Comparison of ENCODE assay signal across 16 cellular contexts in the genomic region with DNA sequence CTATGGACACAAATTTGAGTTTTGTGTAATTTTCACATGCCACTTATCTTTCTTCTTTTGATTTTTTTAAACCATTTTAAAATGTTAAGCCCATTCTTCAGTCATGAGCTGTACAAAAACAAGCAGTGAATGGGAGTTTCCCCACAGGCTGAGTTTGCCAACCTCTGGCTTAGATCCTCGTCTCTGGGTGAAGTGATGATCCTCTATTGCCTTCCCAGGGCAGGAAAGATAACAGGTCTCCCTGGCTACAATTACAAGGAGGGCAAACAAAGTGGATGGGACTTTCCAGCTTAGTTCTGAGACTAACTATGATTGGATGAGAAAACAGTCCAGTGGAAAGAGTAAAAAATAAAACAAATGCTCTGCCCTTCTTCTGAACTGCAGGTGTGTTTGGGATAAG.
DNase-seq lines count a peak whose midpoint lies in the region; ATAC-seq and TF ChIP-seq lines count a peak whose summit lies in the region.
"Had no signal": no experiment of that assay in that cellular context is flagged by ENCODE, and none has a peak within 500 bp of the region (broad histone marks: within the 10 kb centered on the region; RNA-seq: fewer than 3 reads in every experiment).

No MANE protein-coding gene starts in this region.

- no peak for DNase-seq in Right ventricle myocardium inferior (ENCODE audit: missing footprints)
- DNase-seq in left ventricle myocardium inferior = no peak
- peak; percentile 49 for DNase-seq in brain microvascular endothelial cell
- peak; percentile 59 for DNase-seq in hepatocyte (ENCODE audit: low spot score)
- peak; percentile 28 for DNase-seq in stromal cell of bone marrow (ENCODE audit: low read depth)
- no peak for DNase-seq in activated CD8-positive, alpha-beta memory T cell treated with anti-CD3 and anti-CD28 coated beads, Interleukin-2, amount 10 ng/mL, durations not matched to agents 7 days and 5 days
- no peak for DNase-seq in RPMI8226
- DNase-seq: activated CD4-positive, alpha-beta T cell treated with anti-CD3 and anti-CD28 coated beads, Interleukin-2, amount 50 U/mL, for 1 hour; activated naive CD4-positive, alpha-beta T cell treated with anti-CD3 and anti-CD28 coated beads, Interleukin-2, amount 50 U/mL, for 16 hours; effector CD8-positive, alpha-beta T cell; NCI-H2081 treated with DMSO at 0.1 percent for 48 hours; NCI-H69; stimulated activated naive CD4-positive, alpha-beta T cell had no signal

- no peaks in the 10 kb centered on the region for H3K9me3 ChIP-seq in left ventricle myocardium inferior (replicated peaks)
- H3K9me3 ChIP-seq in hepatocyte (ENCODE audit: low read depth) = no peaks in the 10 kb centered on the region

- H3K4me1 ChIP-seq in left ventricle myocardium inferior (peaks cover 23% of the 10 kb centered on the region), hepatocyte (ENCODE audit: insufficient read depth) (no peaks in the 10 kb centered on the region)

- CTCF ChIA-PET in activated CD8-positive, alpha-beta memory T cell treated with anti-CD3 and anti-CD28 coated beads, Interleukin-2, amount 10 ng/mL, durations not matched to agents 7 days and 5 days (lab: Charles Lee) = no interaction called here

- no peaks in the 10 kb centered on the region for H4K20me1 ChIP-seq in hepatocyte (ENCODE audit: insufficient read depth, poor library complexity, severe bottlenecking)

- H3K79me2 ChIP-seq in hepatocyte = no peaks in the 10 kb centered on the region

- H3K27ac ChIP-seq in left ventricle myocardium inferior (replicated peaks) (no peak overlapping the region), brain microvascular endothelial cell (no peak overlapping the region), hepatocyte (peak overlapping the region; percentile 33)

- H3K9me3 Mint-ChIP-seq in activated CD8-positive, alpha-beta memory T cell treated with anti-CD3 and anti-CD28 coated beads, Interleukin-2, amount 10 ng/mL, durations not matched to agents 7 days and 5 days (ENCODE audit: low read depth) = no peaks in the 10 kb centered on the region
- H3K9me3 Mint-ChIP-seq: natural killer cell treated with Interleukin-12 subunit alpha and Interleukin-12 subunit beta and Interleukin-15 and Interleukin-18, amount 100 ng/mL, for 72 hours had no signal

- H3K36me3 ChIP-seq in left ventricle myocardium inferior = no peaks in the 10 kb centered on the region
- no peaks in the 10 kb centered on the region for H3K36me3 ChIP-seq in brain microvascular endothelial cell (replicated peaks)
- no peaks in the 10 kb centered on the region for H3K36me3 ChIP-seq in hepatocyte (replicated peaks; ENCODE audit: insufficient read depth, low read depth)

- intact Hi-C loops in Right ventricle myocardium inferior (cut with DNase I) (no loop called here), left ventricle myocardium inferior (cut with micrococcal nuclease) (no loop called here)

- peaks cover 18% of the 10 kb centered on the region for H3K27me3 Mint-ChIP-seq in activated CD8-positive, alpha-beta memory T cell treated with anti-CD3 and anti-CD28 coated beads, Interleukin-2, amount 10 ng/mL, durations not matched to agents 7 days and 5 days

- no peaks in the 10 kb centered on the region for H3K4me1 Mint-ChIP-seq in activated CD8-positive, alpha-beta memory T cell treated with anti-CD3 and anti-CD28 coated beads, Interleukin-2, amount 10 ng/mL, durations not matched to agents 7 days and 5 days

- no peak overlapping the region for H3K4me2 ChIP-seq in hepatocyte

- H3K27me3 ChIP-seq in left ventricle myocardium inferior (ENCODE audit: low read depth) = no peaks in the 10 kb centered on the region
- H3K27me3 ChIP-seq in brain microvascular endothelial cell (replicated peaks) = no peaks in the 10 kb centered on the region
- H3K27me3 ChIP-seq in hepatocyte = no peaks in the 10 kb centered on the region

- H3K9me2 ChIP-seq in hepatocyte (replicated peaks; ENCODE audit: insufficient read depth) = no peaks in the 10 kb centered on the region

- ATAC-seq in Right ventricle myocardium inferior (peak; percentile 83), HG02840 (IDR thresholded peaks at IDR 0.05; ENCODE audit: low FRiP score, unreplicated experiment) (no peak)
- no peak for ATAC-seq in activated CD8-positive, alpha-beta memory T cell treated with anti-CD3 and anti-CD28 coated beads, Interleukin-2, amount 10 ng/mL, durations not matched to agents 7 days and 5 days
- ATAC-seq: natural killer cell treated with Interleukin-12 subunit alpha and Interleukin-12 subunit beta and Interleukin-15 and Interleukin-18, amount 100 ng/mL, for 72 hours had no signal

- no peak overlapping the region for H3K4me3 Mint-ChIP-seq in activated CD8-positive, alpha-beta memory T cell treated with anti-CD3 and anti-CD28 coated beads, Interleukin-2, amount 10 ng/mL, durations not matched to agents 7 days and 5 days
- H3K4me3 Mint-ChIP-seq: natural killer cell treated with Interleukin-12 subunit alpha and Interleukin-12 subunit beta and Interleukin-15 and Interleukin-18, amount 100 ng/mL, for 72 hours; type B pancreatic cell had no signal

- 30% methylated on average over 1 of the region's 1 CpG for WGBS in hepatocyte (ENCODE audit: low lambda C conversion rate, missing lambda C conversion rate)

- H3K27ac Mint-ChIP-seq in activated CD8-positive, alpha-beta memory T cell treated with anti-CD3 and anti-CD28 coated beads, Interleukin-2, amount 10 ng/mL, durations not matched to agents 7 days and 5 days = no peak overlapping the region
- H3K27ac Mint-ChIP-seq: natural killer cell treated with Interleukin-12 subunit alpha and Interleukin-12 subunit beta and Interleukin-15 and Interleukin-18, amount 100 ng/mL, for 72 hours had no signal

- H3K4me3 ChIP-seq in left ventricle myocardium inferior (no peak overlapping the region), brain microvascular endothelial cell (ENCODE audit: low read depth, low read length) (no peak overlapping the region), hepatocyte (no peak overlapping the region)

- in situ Hi-C loops in brain microvascular endothelial cell (cut with HindIII; ENCODE audit: low pct_ligation_motif_present, low sequenced_read_pairs) = no loop called here

- no peak overlapping the region for H2AFZ ChIP-seq in hepatocyte

- H3K36me3 Mint-ChIP-seq in activated CD8-positive, alpha-beta memory T cell treated with anti-CD3 and anti-CD28 coated beads, Interleukin-2, amount 10 ng/mL, durations not matched to agents 7 days and 5 days = no peaks in the 10 kb centered on the region
- H3K36me3 Mint-ChIP-seq: natural killer cell treated with Interleukin-12 subunit alpha and Interleukin-12 subunit beta and Interleukin-15 and Interleukin-18, amount 100 ng/mL, for 72 hours; type B pancreatic cell had no signal

- TF ChIP-seq CTCF in left ventricle myocardium inferior (IDR thresholded peaks at IDR 0.05; ENCODE audit: borderline replicate concordance) (no peak), brain microvascular endothelial cell (IDR thresholded peaks at IDR 0.05; ENCODE audit: low read depth, low read length, missing control alignments) (no peak), hepatocyte (IDR thresholded peaks at IDR 0.05; ENCODE audit: poor library complexity) (no peak)

Comparison
In these comparisons a context has a peak if more than half of its experiments do, and no peak if none do; other contexts are left out.
1. DNase-seq: peak in brain microvascular endothelial cell (single experiment), hepatocyte (single experiment) and stromal cell of bone marrow (single experiment); none in Right ventricle myocardium inferior (single experiment), left ventricle myocardium inferior (single experiment), activated CD8-positive, alpha-beta memory T cell treated with anti-CD3 and anti-CD28 coated beads, Interleukin-2, amount 10 ng/mL, durations not matched to agents 7 days and 5 days (single experiment) and RPMI8226 (single experiment).